10 cellular contexts compared by ENCODE assay signal in the genomic region with DNA sequence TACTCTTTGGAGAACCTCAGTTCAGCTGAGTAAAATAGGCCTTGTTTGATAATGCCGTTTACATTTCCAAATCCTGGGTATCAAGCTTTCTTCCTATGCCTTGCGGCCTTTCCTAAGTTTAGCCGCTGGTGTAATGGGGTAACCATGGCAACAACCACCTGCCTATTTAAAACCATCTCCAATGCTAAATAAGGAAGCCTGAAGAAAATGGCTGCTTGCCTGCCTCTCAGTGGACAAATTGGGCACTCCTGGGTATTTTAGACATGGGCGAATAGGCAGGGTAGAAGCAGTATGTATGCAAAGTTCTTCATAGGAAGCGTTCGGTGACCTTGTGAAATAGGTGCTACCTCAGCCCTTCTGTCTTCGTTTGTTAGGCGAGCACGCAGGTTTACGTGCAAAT.
DNase-seq lines count a peak whose midpoint lies in the region; ATAC-seq and TF ChIP-seq lines count a peak whose summit lies in the region.
"Had no signal": no experiment of that assay in that cellular context is flagged by ENCODE, and none has a peak within 500 bp of the region (broad histone marks: within the 10 kb centered on the region; RNA-seq: fewer than 3 reads in every experiment).

No MANE protein-coding gene starts in this region.

- no peak overlapping the region for H3K4me3 Mint-ChIP-seq in WTC11
- H3K4me3 Mint-ChIP-seq in activated T-cell treated with anti-CD3 and anti-CD28 coated beads, Interleukin-2, amount 50 U/mL, for 24 hours, result no peak overlapping the region
- H3K4me3 Mint-ChIP-seq: memory B cell had no signal

- no peaks in the 10 kb centered on the region for H4K20me1 ChIP-seq in Loucy (ENCODE audit: insufficient read depth, low read length, poor library complexity, severe bottlenecking)

- no peaks in the 10 kb centered on the region for H3F3A ChIP-seq in Loucy (ENCODE audit: low read depth)

- CTCF ChIA-PET in WTC11 (lab: Charles Lee), result interaction anchor here (0.6 to 1.4 kb wide), 8 partner anchors 15 to 296 kb away, joined by 3 to 4 read pairs (median 4); no protein-coding TSS in a partner anchor

- H3K9me3 Mint-ChIP-seq in WTC11, result no peaks in the 10 kb centered on the region
- H3K9me3 Mint-ChIP-seq in activated T-cell treated with anti-CD3 and anti-CD28 coated beads, Interleukin-2, amount 50 U/mL, for 24 hours, result no peaks in the 10 kb centered on the region
- H3K9me3 Mint-ChIP-seq: memory B cell had no signal

- H3K27ac ChIP-seq in iPS DF 6.9 (ENCODE audit: low read length), result no peak overlapping the region
- H3K27ac ChIP-seq: transverse colon had no signal

- H3K36me3 ChIP-seq in Loucy (ENCODE audit: insufficient read depth, low read length) (no peaks in the 10 kb centered on the region), iPS DF 6.9 (ENCODE audit: control insufficient read depth, insufficient read depth, low read length) (no peaks in the 10 kb centered on the region)
- H3K36me3 ChIP-seq: transverse colon had no signal

- H3K27me3 ChIP-seq in Loucy (ENCODE audit: insufficient read depth, low read length, poor library complexity, severe bottlenecking) (no peaks in the 10 kb centered on the region), iPS DF 6.9 (ENCODE audit: control insufficient read depth, insufficient read depth, low read length) (no peaks in the 10 kb centered on the region)
- H3K27me3 ChIP-seq: transverse colon had no signal

- H3K4me1 Mint-ChIP-seq in WTC11, result peaks cover 25% of the 10 kb centered on the region
- H3K4me1 Mint-ChIP-seq in activated T-cell treated with anti-CD3 and anti-CD28 coated beads, Interleukin-2, amount 50 U/mL, for 24 hours (ENCODE audit: low read depth), result peaks cover 19% of the 10 kb centered on the region

- no peak overlapping the region for H3K4me2 ChIP-seq in Loucy (ENCODE audit: low read depth, low read length, poor library complexity, severe bottlenecking)

- no peak overlapping the region for H2AFZ ChIP-seq in Loucy (ENCODE audit: low read length)

- no peak overlapping the region for H3K9ac ChIP-seq in Loucy (ENCODE audit: low read depth, low read length, poor library complexity, severe bottlenecking)

- ATAC-seq in WTC11 (peak; percentile 18), HG03378 (IDR thresholded peaks at IDR 0.05; ENCODE audit: unreplicated experiment) (no peak), HG03565 (IDR thresholded peaks at IDR 0.05; ENCODE audit: unreplicated experiment) (no peak), HG03469 (IDR thresholded peaks at IDR 0.05; ENCODE audit: unreplicated experiment) (no peak)

- no peak overlapping the region for H3K27ac Mint-ChIP-seq in WTC11
- H3K27ac Mint-ChIP-seq in activated T-cell treated with anti-CD3 and anti-CD28 coated beads, Interleukin-2, amount 50 U/mL, for 24 hours, result no peak overlapping the region

- H3K27me3 Mint-ChIP-seq in WTC11 (ENCODE audit: low read depth), result no peaks in the 10 kb centered on the region
- H3K27me3 Mint-ChIP-seq in activated T-cell treated with anti-CD3 and anti-CD28 coated beads, Interleukin-2, amount 50 U/mL, for 24 hours, result peaks cover 12% of the 10 kb centered on the region
- H3K27me3 Mint-ChIP-seq: memory B cell had no signal

- no CpG with 5 or more reads among the region's 10 CpGs for WGBS in iPS DF 6.9 (ENCODE audit: insufficient coverage, insufficient read length)

- H3K9me3 ChIP-seq in Loucy (ENCODE audit: insufficient read depth, low read depth, low read length) (no peaks in the 10 kb centered on the region), iPS DF 6.9 (ENCODE audit: control insufficient read depth, insufficient read depth, low read length) (no peaks in the 10 kb centered on the region)
- H3K9me3 ChIP-seq: transverse colon had no signal

- H3K4me1 ChIP-seq in Loucy (ENCODE audit: insufficient read depth, low read length, poor library complexity, severe bottlenecking) (peaks cover 17% of the 10 kb centered on the region), iPS DF 6.9 (ENCODE audit: control insufficient read depth, insufficient read depth, low read length) (peaks cover 4% of the 10 kb centered on the region; the same call in 1 of the 2 replicates)

- DNase-seq in DMS 273 (lab: John Stamatoyannopoulos, UW; ENCODE audit: unreplicated experiment) (peak; percentile 90), WTC11 (ENCODE audit: low spot score) (peak; percentile 53), iPS DF 6.9 (ENCODE audit: low read depth, low spot score) (peak; percentile 50)
- no peak for DNase-seq in activated T-cell treated with anti-CD3 and anti-CD28 coated beads, Interleukin-2, amount 50 U/mL, for 24 hours
- DNase-seq: transverse colon had no signal

- H3K4me3 ChIP-seq in Loucy (ENCODE audit: low read length, poor library complexity, severe bottlenecking), result no peak overlapping the region
- no peak overlapping the region; the same call in 1 of the 2 replicates for H3K4me3 ChIP-seq in iPS DF 6.9 (ENCODE audit: low read length)
- H3K4me3 ChIP-seq: transverse colon had no signal

- no peaks in the 10 kb centered on the region for H3K9me2 ChIP-seq in Loucy (replicated peaks; ENCODE audit: low read depth, low read length)

- TF ChIP-seq CTCF in Loucy (conservative IDR thresholded peaks at IDR 0.05; ENCODE audit: low read length) (peak; percentile 60), WTC11 (IDR thresholded peaks at IDR 0.05) (no peak)

- H3K36me3 Mint-ChIP-seq in WTC11, result no peaks in the 10 kb centered on the region
- H3K36me3 Mint-ChIP-seq in activated T-cell treated with anti-CD3 and anti-CD28 coated beads, Interleukin-2, amount 50 U/mL, for 24 hours (ENCODE audit: low read depth), result no peaks in the 10 kb centered on the region

- POLR2A ChIA-PET in WTC11 (lab: Charles Lee), result no interaction called here

- H3K79me2 ChIP-seq in Loucy (ENCODE audit: insufficient read depth, low read length), result no peaks in the 10 kb centered on the region

TF ChIP-seq in WTC11, 78 proteins besides CTCF, POLR2A, EP300 and RAD21 (continues in another document):
- no peak for TF ChIP-seq JUN (CRISPR knock-in tag; IDR thresholded peaks at IDR 0.05)
- no peak for TF ChIP-seq NFATC4 (CRISPR knock-in tag; IDR thresholded peaks at IDR 0.05)
- TF ChIP-seq FOXK1 (CRISPR knock-in tag; IDR thresholded peaks at IDR 0.05), result no peak
- TF ChIP-seq RELA (CRISPR knock-in tag; IDR thresholded peaks at IDR 0.05; ENCODE audit: borderline replicate concordance), result no peak
- no peak for TF ChIP-seq ZNF263 (CRISPR knock-in tag; IDR thresholded peaks at IDR 0.05; ENCODE audit: low read depth)
- TF ChIP-seq HMGA2 (CRISPR knock-in tag; IDR thresholded peaks at IDR 0.05), result no peak
- TF ChIP-seq, protein P1, sequence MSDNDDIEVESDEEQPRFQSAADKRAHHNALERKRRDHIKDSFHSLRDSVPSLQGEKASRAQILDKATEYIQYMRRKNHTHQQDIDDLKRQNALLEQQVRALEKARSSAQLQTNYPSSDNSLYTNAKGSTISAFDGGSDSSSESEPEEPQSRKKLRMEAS (CRISPR knock-in tag; IDR thresholded peaks at IDR 0.05), result no peak; the same call in 1 of the 2 replicates
- no peak for TF ChIP-seq NFYB (CRISPR knock-in tag; conservative IDR thresholded peaks at IDR 0.05; ENCODE audit: low read depth)
- TF ChIP-seq, protein P2, sequence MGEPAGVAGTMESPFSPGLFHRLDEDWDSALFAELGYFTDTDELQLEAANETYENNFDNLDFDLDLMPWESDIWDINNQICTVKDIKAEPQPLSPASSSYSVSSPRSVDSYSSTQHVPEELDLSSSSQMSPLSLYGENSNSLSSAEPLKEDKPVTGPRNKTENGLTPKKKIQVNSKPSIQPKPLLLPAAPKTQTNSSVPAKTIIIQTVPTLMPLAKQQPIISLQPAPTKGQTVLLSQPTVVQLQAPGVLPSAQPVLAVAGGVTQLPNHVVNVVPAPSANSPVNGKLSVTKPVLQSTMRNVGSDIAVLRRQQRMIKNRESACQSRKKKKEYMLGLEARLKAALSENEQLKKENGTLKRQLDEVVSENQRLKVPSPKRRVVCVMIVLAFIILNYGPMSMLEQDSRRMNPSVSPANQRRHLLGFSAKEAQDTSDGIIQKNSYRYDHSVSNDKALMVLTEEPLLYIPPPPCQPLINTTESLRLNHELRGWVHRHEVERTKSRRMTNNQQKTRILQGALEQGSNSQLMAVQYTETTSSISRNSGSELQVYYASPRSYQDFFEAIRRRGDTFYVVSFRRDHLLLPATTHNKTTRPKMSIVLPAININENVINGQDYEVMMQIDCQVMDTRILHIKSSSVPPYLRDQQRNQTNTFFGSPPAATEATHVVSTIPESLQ (CRISPR knock-in tag; IDR thresholded peaks at IDR 0.05), result no peak
- TF ChIP-seq, protein P3, sequence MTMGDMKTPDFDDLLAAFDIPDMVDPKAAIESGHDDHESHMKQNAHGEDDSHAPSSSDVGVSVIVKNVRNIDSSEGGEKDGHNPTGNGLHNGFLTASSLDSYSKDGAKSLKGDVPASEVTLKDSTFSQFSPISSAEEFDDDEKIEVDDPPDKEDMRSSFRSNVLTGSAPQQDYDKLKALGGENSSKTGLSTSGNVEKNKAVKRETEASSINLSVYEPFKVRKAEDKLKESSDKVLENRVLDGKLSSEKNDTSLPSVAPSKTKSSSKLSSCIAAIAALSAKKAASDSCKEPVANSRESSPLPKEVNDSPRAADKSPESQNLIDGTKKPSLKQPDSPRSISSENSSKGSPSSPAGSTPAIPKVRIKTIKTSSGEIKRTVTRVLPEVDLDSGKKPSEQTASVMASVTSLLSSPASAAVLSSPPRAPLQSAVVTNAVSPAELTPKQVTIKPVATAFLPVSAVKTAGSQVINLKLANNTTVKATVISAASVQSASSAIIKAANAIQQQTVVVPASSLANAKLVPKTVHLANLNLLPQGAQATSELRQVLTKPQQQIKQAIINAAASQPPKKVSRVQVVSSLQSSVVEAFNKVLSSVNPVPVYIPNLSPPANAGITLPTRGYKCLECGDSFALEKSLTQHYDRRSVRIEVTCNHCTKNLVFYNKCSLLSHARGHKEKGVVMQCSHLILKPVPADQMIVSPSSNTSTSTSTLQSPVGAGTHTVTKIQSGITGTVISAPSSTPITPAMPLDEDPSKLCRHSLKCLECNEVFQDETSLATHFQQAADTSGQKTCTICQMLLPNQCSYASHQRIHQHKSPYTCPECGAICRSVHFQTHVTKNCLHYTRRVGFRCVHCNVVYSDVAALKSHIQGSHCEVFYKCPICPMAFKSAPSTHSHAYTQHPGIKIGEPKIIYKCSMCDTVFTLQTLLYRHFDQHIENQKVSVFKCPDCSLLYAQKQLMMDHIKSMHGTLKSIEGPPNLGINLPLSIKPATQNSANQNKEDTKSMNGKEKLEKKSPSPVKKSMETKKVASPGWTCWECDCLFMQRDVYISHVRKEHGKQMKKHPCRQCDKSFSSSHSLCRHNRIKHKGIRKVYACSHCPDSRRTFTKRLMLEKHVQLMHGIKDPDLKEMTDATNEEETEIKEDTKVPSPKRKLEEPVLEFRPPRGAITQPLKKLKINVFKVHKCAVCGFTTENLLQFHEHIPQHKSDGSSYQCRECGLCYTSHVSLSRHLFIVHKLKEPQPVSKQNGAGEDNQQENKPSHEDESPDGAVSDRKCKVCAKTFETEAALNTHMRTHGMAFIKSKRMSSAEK (CRISPR knock-in tag; IDR thresholded peaks at IDR 0.05; ENCODE audit: borderline replicate concordance), result no peak
